Comparison of ENCODE assay signal across 20 cellular contexts in the genomic region with DNA sequence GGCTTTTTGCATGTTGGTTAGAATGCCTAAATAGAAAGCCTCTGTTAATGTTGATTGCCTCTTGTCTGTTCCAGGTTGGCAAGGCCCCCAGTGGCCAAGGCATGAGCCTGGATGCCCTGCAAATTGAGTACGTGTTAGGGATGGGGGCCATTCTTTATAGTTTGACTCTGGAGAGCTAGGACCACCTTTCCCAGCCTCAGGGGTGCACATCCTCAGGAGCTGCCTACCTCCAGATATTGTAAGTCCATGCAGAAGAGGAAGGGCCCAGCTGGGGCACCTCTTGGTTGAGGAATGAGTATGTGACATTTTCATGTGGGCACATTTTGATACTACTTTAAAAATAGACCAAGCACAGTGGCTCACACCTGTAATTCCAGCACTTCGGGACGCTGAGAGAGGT. TPM values are rescaled to one million over a fixed set of nuclear protein-coding genes. Genes with fewer than 3 reads are reported as not detected.
DNase-seq lines count a peak whose midpoint lies in the region; ATAC-seq and TF ChIP-seq lines count a peak whose summit lies in the region.
"Had no signal": no experiment of that assay in that cellular context is flagged by ENCODE, and none has a peak within 500 bp of the region (broad histone marks: within the 10 kb centered on the region; RNA-seq: fewer than 3 reads in every experiment).

No MANE protein-coding gene starts in this region.

- H3K27ac Mint-ChIP-seq in CD14-positive monocyte (peak overlapping the region in 5 of 7 donors; percentile 37 to 78 (median 56)), activated B cell treated with CpG ODN at 0.5 μM for 24 hours (peak overlapping the region; percentile 16), mesothelial cell of epicardium (peak overlapping the region; percentile 94), osteocyte (ENCODE audit: unreplicated experiment) (no peak overlapping the region)
- H3K27ac Mint-ChIP-seq: H9 had no signal

- no peak overlapping the region for H3K9ac ChIP-seq in trophoblast cell (ENCODE audit: low read length)

- H3K4me1 ChIP-seq in trophoblast cell (ENCODE audit: control insufficient read depth in 1 of 2, insufficient read depth in 2 of 2, low read length in 2 of 2): peaks cover 0 to 8% of the 10 kb centered on the region in 2 experiments

- H4K91ac ChIP-seq in trophoblast cell (ENCODE audit: low read depth, low read length): no peak overlapping the region

- no peaks in the 10 kb centered on the region for H3K27me3 ChIP-seq in trophoblast cell (ENCODE audit: insufficient read depth, low read length)

- DNase-seq in CD14-positive monocyte (ENCODE audit: low spot score) (no peak), activated B cell treated with CpG ODN at 0.5 μM for 24 hours (no peak), mesothelial cell of epicardium (ENCODE audit: low spot score in 2 of 2, unreplicated experiment in 2 of 2) (no peak), osteocyte (ENCODE audit: extremely low spot score, unreplicated experiment) (peak; percentile 34), NCI-H2107 (lab: John Stamatoyannopoulos, UW) (no peak), 8988T (no peak), SIG-M5 treated with dmso at 0.1 percent for 504 hours (lab: John Stamatoyannopoulos, UW; ENCODE audit: unreplicated experiment) (no peak), trophoblast cell (no peak)
- DNase-seq: C1 segment of cervical spinal cord; CD8-positive, alpha-beta memory T cell; H9; KG1; NCI-H1092 treated with DMSO at 0.1 percent for 48 hours; NCI-H1436 treated with DMSO at 0.1 percent for 48 hours; NCI-H1930; NCI-H2227 treated with DMSO at 0.1 percent for 48 hours; NCI-H510A; NCI-H748 treated with DMSO at 0.1 percent for 48 hours; NK-92 treated with Interleukin-12 subunit alpha and Interleukin-12 subunit beta, amount 100 ng/mL, for 24 hours; SIG-M5 had no signal

- intact Hi-C loops in CD14-positive monocyte (cut with micrococcal nuclease) (no loop called here), activated B cell treated with CpG ODN at 0.5 μM for 24 hours (cut with micrococcal nuclease) (no loop called here)

- ATAC-seq in activated B cell treated with CpG ODN at 0.5 μM for 24 hours (ENCODE audit: low read depth): no peak

- H3K9me3 ChIP-seq in trophoblast cell (ENCODE audit: insufficient read depth, low read depth, low read length): no peaks in the 10 kb centered on the region

- H3K79me2 ChIP-seq in trophoblast cell (ENCODE audit: control insufficient read depth, insufficient read depth, low read length, poor library complexity): peaks cover 11% of the 10 kb centered on the region

- POLR2A ChIA-PET in activated B cell treated with CpG ODN at 0.5 μM for 24 hours (lab: Charles Lee): interaction anchor here (1.3 to 1.5 kb wide), 2 partner anchors 50 to 51 kb away, joined by 3 to 6 read pairs; no protein-coding TSS in a partner anchor

- H3K27me3 Mint-ChIP-seq in CD14-positive monocyte (ENCODE audit: low read depth in 3 of 3) (no peaks in the 10 kb centered on the region), activated B cell treated with CpG ODN at 0.5 μM for 24 hours (no peaks in the 10 kb centered on the region), mesothelial cell of epicardium (ENCODE audit: low read depth) (no peaks in the 10 kb centered on the region), osteocyte (ENCODE audit: unreplicated experiment) (no peaks in the 10 kb centered on the region)
- H3K27me3 Mint-ChIP-seq: CD8-positive, alpha-beta memory T cell had no signal

- H3K4ac ChIP-seq in trophoblast cell (ENCODE audit: low read depth, low read length): no peak overlapping the region

- H3K9me3 Mint-ChIP-seq in CD14-positive monocyte (no peaks in the 10 kb centered on the region), activated B cell treated with CpG ODN at 0.5 μM for 24 hours (no peaks in the 10 kb centered on the region), mesothelial cell of epicardium (no peaks in the 10 kb centered on the region), osteocyte (ENCODE audit: unreplicated experiment) (no peaks in the 10 kb centered on the region)
- H3K9me3 Mint-ChIP-seq: CD8-positive, alpha-beta memory T cell; H9 had no signal

- H3K4me2 ChIP-seq in trophoblast cell (ENCODE audit: low read length): no peak overlapping the region

- no peak overlapping the region for H3K14ac ChIP-seq in trophoblast cell (ENCODE audit: low read length)

- H3K27ac ChIP-seq in trophoblast cell (ENCODE audit: low read depth, low read length): no peak overlapping the region

- H3K36me3 Mint-ChIP-seq in CD14-positive monocyte: peaks cover 0 to 4% of the 10 kb centered on the region in 2 donors
- no peaks in the 10 kb centered on the region for H3K36me3 Mint-ChIP-seq in activated B cell treated with CpG ODN at 0.5 μM for 24 hours (ENCODE audit: low read depth)
- no peaks in the 10 kb centered on the region for H3K36me3 Mint-ChIP-seq in mesothelial cell of epicardium
- H3K36me3 Mint-ChIP-seq in osteocyte (ENCODE audit: unreplicated experiment): no peaks in the 10 kb centered on the region

- no peak overlapping the region for H3K4me3 ChIP-seq in trophoblast cell (ENCODE audit: low read depth, low read length)

- no peak overlapping the region for H2BK12ac ChIP-seq in trophoblast cell (ENCODE audit: low read length)

- no peak overlapping the region for H2AK5ac ChIP-seq in trophoblast cell (ENCODE audit: low read length)

- no peak overlapping the region for H4K12ac ChIP-seq in trophoblast cell (ENCODE audit: low read depth, low read length)

- H3K18ac ChIP-seq in trophoblast cell (ENCODE audit: low read length): no peak overlapping the region

- peaks cover 41% of the 10 kb centered on the region for H3K4me1 Mint-ChIP-seq in CD14-positive monocyte
- peaks cover 33% of the 10 kb centered on the region for H3K4me1 Mint-ChIP-seq in activated B cell treated with CpG ODN at 0.5 μM for 24 hours
- peaks cover 38% of the 10 kb centered on the region for H3K4me1 Mint-ChIP-seq in mesothelial cell of epicardium
- H3K4me1 Mint-ChIP-seq in osteocyte (ENCODE audit: unreplicated experiment): peaks cover 20% of the 10 kb centered on the region

- CTCF ChIA-PET in activated B cell treated with CpG ODN at 0.5 μM for 24 hours (lab: Charles Lee): interaction anchor here (2.1 kb wide), 1 partner anchor 31 kb away, joined by 4 read pairs; no protein-coding TSS in a partner anchor

- no peak overlapping the region for H2AFZ ChIP-seq in trophoblast cell (ENCODE audit: insufficient read depth, low read length, poor library complexity)

- H2BK5ac ChIP-seq in trophoblast cell (ENCODE audit: low read depth, low read length, poor library complexity): no peak overlapping the region

- H3K79me1 ChIP-seq in trophoblast cell (ENCODE audit: low read length): peaks cover 13% of the 10 kb centered on the region

- H4K8ac ChIP-seq in trophoblast cell (ENCODE audit: low read depth, low read length): no peak overlapping the region

- H3K4me3 Mint-ChIP-seq in CD14-positive monocyte (no peak overlapping the region), activated B cell treated with CpG ODN at 0.5 μM for 24 hours (no peak overlapping the region), mesothelial cell of epicardium (no peak overlapping the region), osteocyte (ENCODE audit: unreplicated experiment) (no peak overlapping the region)
- H3K4me3 Mint-ChIP-seq: CD8-positive, alpha-beta memory T cell; H9 had no signal

- no CpG with 5 or more reads among the region's 3 CpGs for WGBS in trophoblast cell (ENCODE audit: extremely low coverage, insufficient coverage, insufficient read length)

- H2BK120ac ChIP-seq in trophoblast cell (ENCODE audit: insufficient read depth, low read length, poor library complexity): no peak overlapping the region

- no peak overlapping the region for H3K23ac ChIP-seq in trophoblast cell (ENCODE audit: low read length)

- no peaks in the 10 kb centered on the region for H3K36me3 ChIP-seq in trophoblast cell (ENCODE audit: control insufficient read depth in 1 of 2, insufficient read depth in 2 of 2, low read length in 2 of 2)

- TF ChIP-seq CTCF in CD14-positive monocyte (IDR thresholded peaks at IDR 0.05) (no peak), activated B cell treated with CpG ODN at 0.5 μM for 24 hours (IDR thresholded peaks at IDR 0.05) (no peak), mesothelial cell of epicardium (IDR thresholded peaks at IDR 0.05; ENCODE audit: unreplicated experiment) (no peak), osteocyte (IDR thresholded peaks at IDR 0.05) (no peak)

RNA-seq across cellular contexts. Expression of a gene that starts 4.2 kb away (rescaled TPM):
- 10 to 100 TPM; 46.9 to 59.4 TPM for polyA plus RNA-seq in CD14-positive monocyte
- 15.9 and 17.1 TPM in 2 replicates for total RNA-seq in activated B cell treated with CpG ODN at 0.5 μM for 24 hours
- total RNA-seq in mesothelial cell of epicardium: 174 to 180 TPM (median 178 TPM) in 3 replicates
- 182 and 197 TPM in 2 replicates for total RNA-seq in osteocyte
- polyA plus RNA-seq in trophoblast cell (2013): 145 and 150 TPM in 2 replicates

RNA-seq across cellular contexts. Expression of a gene that starts 50.5 kb away (rescaled TPM):
- 10 to 100 TPM; 23.5 to 37.3 TPM for polyA plus RNA-seq in CD14-positive monocyte
- total RNA-seq in activated B cell treated with CpG ODN at 0.5 μM for 24 hours (48.0 and 52.5 TPM in 2 replicates), mesothelial cell of epicardium (21.7 to 24.3 TPM (median 22.4 TPM) in 3 replicates), osteocyte (42.7 and 46.9 TPM in 2 replicates)
- polyA plus RNA-seq in trophoblast cell (2013): 24.3 and 25.1 TPM in 2 replicates
